In genomic region chr3:136305879-136306278, GRCh38 we compare ENCODE assay signal across 10 cellular contexts. TPM values are rescaled to one million over a fixed set of nuclear protein-coding genes. Genes with fewer than 3 reads are reported as not detected.
DNase-seq lines count a peak whose midpoint lies in the region; ATAC-seq and TF ChIP-seq lines count a peak whose summit lies in the region.
"Had no signal": no experiment of that assay in that cellular context is flagged by ENCODE, and none has a peak within 500 bp of the region (broad histone marks: within the 10 kb centered on the region; RNA-seq: fewer than 3 reads in every experiment).

No MANE protein-coding gene starts in this region.

- no peaks in the 10 kb centered on the region for H3K9me2 ChIP-seq in DOHH2 (replicated peaks; ENCODE audit: control insufficient read depth, low read length)

- no peaks in the 10 kb centered on the region for H3K27me3 ChIP-seq in DOHH2 (ENCODE audit: control insufficient read depth, low read length)

- H3F3A ChIP-seq in DOHH2 (ENCODE audit: control insufficient read depth, insufficient read depth): no peaks in the 10 kb centered on the region

- H3K27ac ChIP-seq in DOHH2 (ENCODE audit: low read depth, low read length): no peak overlapping the region

- TF ChIP-seq CTCF in DOHH2 (IDR thresholded peaks at IDR 0.05; ENCODE audit: low read depth, low read length, poor library complexity, severe bottlenecking): peak; percentile 32

- peak; percentile 63 for ATAC-seq in left lobe of liver
- no peak for ATAC-seq in GM19455 (IDR thresholded peaks at IDR 0.05; ENCODE audit: unreplicated experiment)
- ATAC-seq in GM18907 (IDR thresholded peaks at IDR 0.05; ENCODE audit: unreplicated experiment): no peak
- ATAC-seq: stimulated activated naive CD8-positive, alpha-beta T cell treated with anti-CD3 and anti-CD28 coated beads, Interleukin-15, Interleukin-2, amounts not matched to agents 100 U/mL and 50 U/mL, for 24 hours had no signal

- no peak overlapping the region for H3K4me3 ChIP-seq in DOHH2 (ENCODE audit: low read length)

- no peak overlapping the region for H3K4me2 ChIP-seq in DOHH2 (ENCODE audit: low read length)

- DNase-seq in HS-5 (ENCODE audit: low read depth) (peak; percentile 48), SW480 (ENCODE audit: low spot score) (peak; percentile 34), left lobe of liver (ENCODE audit: low spot score) (no peak), HuH-7 (ENCODE audit: low spot score) (no peak), NCI-H187 (lab: John Stamatoyannopoulos, UW) (no peak)
- DNase-seq: NCI-H1417; stimulated activated naive CD8-positive, alpha-beta T cell treated with anti-CD3 and anti-CD28 coated beads, Interleukin-15, Interleukin-2, amounts not matched to agents 100 U/mL and 50 U/mL, for 24 hours had no signal

- peaks cover 6% of the 10 kb centered on the region for H3K4me1 ChIP-seq in DOHH2 (ENCODE audit: control insufficient read depth, low read length)

- no peaks in the 10 kb centered on the region for H4K20me1 ChIP-seq in DOHH2 (ENCODE audit: control insufficient read depth, insufficient read depth, low read depth, low read length)

- H3K9me3 ChIP-seq in DOHH2 (ENCODE audit: control insufficient read depth, insufficient read depth, low read length): no peaks in the 10 kb centered on the region

- no peaks in the 10 kb centered on the region for H3K79me2 ChIP-seq in DOHH2 (ENCODE audit: control insufficient read depth, low read length)

- H3K36me3 ChIP-seq in DOHH2 (ENCODE audit: control insufficient read depth, low read length): peaks cover 7% of the 10 kb centered on the region

RNA-seq across cellular contexts. Expression of gene PCCB, which starts 55.7 kb away (rescaled TPM):
- total RNA-seq in left lobe of liver: 122 TPM

Comparison
In these comparisons a context has a peak if more than half of its experiments do, and no peak if none do; other contexts are left out.
1. DNase-seq: peak in HS-5 (single experiment) and SW480 (single experiment); none in left lobe of liver (single experiment), HuH-7 (single experiment) and NCI-H187 (0 of 2).